In genomic region chr7:130993671-130994365, GRCh38 we compare ENCODE assay signal across 10 cellular contexts.
A peak's percentile ranks its signal among the peaks of the same experiment; 100 is the strongest.
DNase-seq lines count a peak whose midpoint lies in the region; ATAC-seq and TF ChIP-seq lines count a peak whose summit lies in the region.
"Had no signal": no experiment of that assay in that cellular context is flagged by ENCODE, and none has a peak within 500 bp of the region (broad histone marks: within the 10 kb centered on the region; RNA-seq: fewer than 3 reads in every experiment).

No MANE protein-coding gene starts in this region.

- H3K27me3 Mint-ChIP-seq in activated T-cell treated with anti-CD3 and anti-CD28 coated beads, Interleukin-2, amount 50 U/mL, for 4 hours (ENCODE audit: low read depth), result no peaks in the 10 kb centered on the region
- H3K27me3 Mint-ChIP-seq in activated naive CD8-positive, alpha-beta T cell treated with anti-CD3 and anti-CD28 coated beads, Interleukin-2, amount 50 U/mL, for 24 hours, result no peaks in the 10 kb centered on the region
- H3K27me3 Mint-ChIP-seq in memory B cell, result no peaks in the 10 kb centered on the region

- ATAC-seq in activated T-cell treated with anti-CD3 and anti-CD28 coated beads, Interleukin-2, amount 50 U/mL, for 4 hours, result no peak
- ATAC-seq in activated naive CD8-positive, alpha-beta T cell treated with anti-CD3 and anti-CD28 coated beads, Interleukin-2, amount 50 U/mL, for 24 hours, result no peak
- ATAC-seq in memory B cell (ENCODE audit: low read depth), result peak; percentile 62

- no peaks in the 10 kb centered on the region for H3K27me3 ChIP-seq in tibial nerve

- no peaks in the 10 kb centered on the region for H3K9me3 Mint-ChIP-seq in activated T-cell treated with anti-CD3 and anti-CD28 coated beads, Interleukin-2, amount 50 U/mL, for 4 hours
- H3K9me3 Mint-ChIP-seq in activated naive CD8-positive, alpha-beta T cell treated with anti-CD3 and anti-CD28 coated beads, Interleukin-2, amount 50 U/mL, for 24 hours, result no peaks in the 10 kb centered on the region
- H3K9me3 Mint-ChIP-seq in memory B cell, result no peaks in the 10 kb centered on the region

- no peaks in the 10 kb centered on the region for H3K9me3 ChIP-seq in tibial nerve
- H3K9me3 ChIP-seq: mucosa of descending colon had no signal

- H3K4me1 Mint-ChIP-seq in activated T-cell treated with anti-CD3 and anti-CD28 coated beads, Interleukin-2, amount 50 U/mL, for 4 hours (ENCODE audit: low read depth), result peaks cover 85% of the 10 kb centered on the region
- peaks cover 87% of the 10 kb centered on the region for H3K4me1 Mint-ChIP-seq in activated naive CD8-positive, alpha-beta T cell treated with anti-CD3 and anti-CD28 coated beads, Interleukin-2, amount 50 U/mL, for 24 hours
- H3K4me1 Mint-ChIP-seq in memory B cell, result peaks cover 52% of the 10 kb centered on the region

- peak overlapping the region; percentile 60 for H3K4me3 Mint-ChIP-seq in activated T-cell treated with anti-CD3 and anti-CD28 coated beads, Interleukin-2, amount 50 U/mL, for 4 hours
- H3K4me3 Mint-ChIP-seq in activated naive CD8-positive, alpha-beta T cell treated with anti-CD3 and anti-CD28 coated beads, Interleukin-2, amount 50 U/mL, for 24 hours, result no peak overlapping the region
- H3K4me3 Mint-ChIP-seq in memory B cell, result peak overlapping the region; percentile 25

- TF ChIP-seq EP300 in tibial nerve (IDR thresholded peaks at IDR 0.05), result no peak

- H3K27ac Mint-ChIP-seq in activated naive CD8-positive, alpha-beta T cell treated with anti-CD3 and anti-CD28 coated beads, Interleukin-2, amount 50 U/mL, for 24 hours, result peak overlapping the region; percentile 92
- H3K27ac Mint-ChIP-seq in memory B cell, result peak overlapping the region; percentile 93

- no peaks in the 10 kb centered on the region for H3K36me3 ChIP-seq in tibial nerve

- H3K4me3 ChIP-seq in tibial nerve, result peak overlapping the region in 2 of 4 donors; percentile 1 to 15
- H3K4me3 ChIP-seq: mucosa of descending colon had no signal

- H3K4me1 ChIP-seq in tibial nerve, result peaks cover 5 to 100% (median 83%) of the 10 kb centered on the region in 4 donors

- 82 to 83% methylated on average over 11 of the region's 11 CpGs for WGBS in tibial nerve, 2 donors

- no peak for TF ChIP-seq CTCF in tibial nerve (IDR thresholded peaks at IDR 0.05)

- TF ChIP-seq POLR2A in tibial nerve (IDR thresholded peaks at IDR 0.05), result no peak

- peaks cover 30% of the 10 kb centered on the region for H3K36me3 Mint-ChIP-seq in activated T-cell treated with anti-CD3 and anti-CD28 coated beads, Interleukin-2, amount 50 U/mL, for 4 hours (ENCODE audit: insufficient read depth)
- peaks cover 10% of the 10 kb centered on the region for H3K36me3 Mint-ChIP-seq in activated naive CD8-positive, alpha-beta T cell treated with anti-CD3 and anti-CD28 coated beads, Interleukin-2, amount 50 U/mL, for 24 hours (ENCODE audit: low read depth)
- peaks cover 7% of the 10 kb centered on the region for H3K36me3 Mint-ChIP-seq in memory B cell

- H3K27ac ChIP-seq in tibial nerve, result peak overlapping the region; percentile 78 to 92 (median 91)

- DNase-seq in activated T-cell treated with anti-CD3 and anti-CD28 coated beads, Interleukin-2, amount 50 U/mL, for 4 hours, result no peak
- DNase-seq in activated T-cell treated with anti-CD3 and anti-CD28 coated beads for 4 hours, result no peak
- no peak for DNase-seq in activated naive CD8-positive, alpha-beta T cell treated with anti-CD3 and anti-CD28 coated beads, Interleukin-2, amount 50 U/mL, for 24 hours
- no peak for DNase-seq in memory B cell (ENCODE audit: low spot score in 2 of 2)
- no peak for DNase-seq in tibial nerve (ENCODE audit: low spot score in 2 of 2)
- no peak for DNase-seq in NCI-H774 (lab: John Stamatoyannopoulos, UW)
- no peak for DNase-seq in 8988T
- DNase-seq in COLO829 (ENCODE audit: low spot score), result no peak
- DNase-seq: GOT3 had no signal
